In the genomic region with DNA sequence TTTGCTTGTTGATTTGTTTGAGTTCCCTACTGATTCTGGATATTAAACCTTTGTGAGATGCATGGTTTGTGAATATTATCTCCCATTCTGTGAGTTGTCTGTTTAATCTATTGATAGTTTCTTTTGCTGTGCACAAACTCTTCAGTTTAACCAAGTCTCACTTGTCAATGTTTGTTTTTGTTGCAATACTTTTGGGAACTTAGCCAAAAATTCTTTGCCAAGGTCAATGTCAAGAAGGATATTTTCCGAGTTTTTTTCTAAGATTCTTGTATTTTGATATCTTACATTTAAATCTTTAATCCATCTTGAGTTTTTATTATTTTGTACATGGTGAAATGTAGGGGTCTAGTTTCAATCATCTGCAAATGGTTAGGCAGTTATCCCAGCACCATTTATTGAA, we compare ENCODE assay signal across 22 cellular contexts.
DNase-seq lines count a peak whose midpoint lies in the region; ATAC-seq, FAIRE-seq and TF ChIP-seq lines count a peak whose summit lies in the region.
"Had no signal": no experiment of that assay in that cellular context is flagged by ENCODE, and none has a peak within 500 bp of the region (broad histone marks: within the 10 kb centered on the region; RNA-seq: fewer than 3 reads in every experiment).

No MANE protein-coding gene starts in this region.

- H3K9ac ChIP-seq in endothelial cell of umbilical vein (replicated peaks; ENCODE audit: extremely low read depth, insufficient read depth, low read length): no peak overlapping the region

- H2AFZ ChIP-seq in endothelial cell of umbilical vein (ENCODE audit: low read depth, low read length): no peak overlapping the region

- H3K27me3 ChIP-seq in breast epithelium (no peaks in the 10 kb centered on the region), endothelial cell of umbilical vein (ENCODE audit: control insufficient read depth in 2 of 2, insufficient read depth in 2 of 2, low read length in 2 of 2) (no peaks in the 10 kb centered on the region), stomach (no peaks in the 10 kb centered on the region)

- H3K4me1 Mint-ChIP-seq in MCF 10A (ENCODE audit: insufficient read depth, unreplicated experiment): no peaks in the 10 kb centered on the region
- peaks cover 16% of the 10 kb centered on the region for H3K4me1 Mint-ChIP-seq in osteocyte (ENCODE audit: unreplicated experiment)
- H3K4me1 Mint-ChIP-seq in activated CD8-positive, alpha-beta T cell treated with anti-CD3 and anti-CD28 coated beads for 36 hours (ENCODE audit: low read depth): no peaks in the 10 kb centered on the region
- H3K4me1 Mint-ChIP-seq: CD4-positive, alpha-beta memory T cell had no signal

- H3K36me3 ChIP-seq in breast epithelium: no peaks in the 10 kb centered on the region
- no peaks in the 10 kb centered on the region for H3K36me3 ChIP-seq in endothelial cell of umbilical vein (ENCODE audit: control insufficient read depth in 2 of 2, extremely low read depth in 1 of 2, insufficient read depth in 2 of 2, low read length in 2 of 2)
- no peaks in the 10 kb centered on the region for H3K36me3 ChIP-seq in stomach
- H3K36me3 ChIP-seq: HAP-1 had no signal

- no peak overlapping the region for H3K4me2 ChIP-seq in endothelial cell of umbilical vein (ENCODE audit: insufficient read depth, low read length)

- no peaks in the 10 kb centered on the region for H4K20me1 ChIP-seq in endothelial cell of umbilical vein (replicated peaks; ENCODE audit: control insufficient read depth, extremely low read depth, insufficient read depth, low read length)

- FAIRE-seq in endothelial cell of umbilical vein (lab: Jason Lieb, UNC): no peak
- FAIRE-seq: GM12891, GM18507, H54 had no signal

- TF ChIP-seq POLR2A in breast epithelium (IDR thresholded peaks at IDR 0.05): no peak
- TF ChIP-seq POLR2A in endothelial cell of umbilical vein (IDR thresholded peaks at IDR 0.05; ENCODE audit: low read depth, low read length): no peak
- TF ChIP-seq POLR2A in stomach (IDR thresholded peaks at IDR 0.05): no peak

- POLR2A ChIA-PET in MCF 10A (lab: Yijun Ruan, JAX) (no interaction called here), endothelial cell of umbilical vein (lab: Charles Lee) (no interaction called here)
- POLR2A ChIA-PET in activated CD8-positive, alpha-beta T cell treated with anti-CD3 and anti-CD28 coated beads for 36 hours (lab: Charles Lee): no interaction called here

- BruUV-seq in MCF 10A (replicated peaks; lab: Mats Ljungman, UMichigan) (no TSS peak), endothelial cell of umbilical vein (replicated peaks; lab: Mats Ljungman, UMichigan) (no TSS peak)

- no peak overlapping the region for H3K27ac ChIP-seq in breast epithelium
- H3K27ac ChIP-seq in endothelial cell of umbilical vein (ENCODE audit: insufficient read depth, low read depth, low read length): no peak overlapping the region
- no peak overlapping the region for H3K27ac ChIP-seq in stomach

- H3K27ac Mint-ChIP-seq in MCF 10A (ENCODE audit: low read depth, unreplicated experiment) (no peak overlapping the region), osteocyte (ENCODE audit: unreplicated experiment) (peak overlapping the region; percentile 20)
- no peak overlapping the region for H3K27ac Mint-ChIP-seq in activated CD8-positive, alpha-beta T cell treated with anti-CD3 and anti-CD28 coated beads for 36 hours
- H3K27ac Mint-ChIP-seq: CD4-positive, alpha-beta memory T cell; HFFc6 had no signal

- no peak for TF ChIP-seq CTCF in MCF 10A (IDR thresholded peaks at IDR 0.05; ENCODE audit: unreplicated experiment)
- no peak for TF ChIP-seq CTCF in breast epithelium (IDR thresholded peaks at IDR 0.05)
- no peak for TF ChIP-seq CTCF in endothelial cell of umbilical vein (IDR thresholded peaks at IDR 0.05; ENCODE audit: extremely low read depth in 1 of 2, insufficient read depth in 1 of 2, low read depth in 1 of 2, low read length in 2 of 2)
- TF ChIP-seq CTCF in osteocyte (IDR thresholded peaks at IDR 0.05): no peak
- no peak for TF ChIP-seq CTCF in activated CD8-positive, alpha-beta T cell treated with anti-CD3 and anti-CD28 coated beads for 36 hours (IDR thresholded peaks at IDR 0.05)
- no peak for TF ChIP-seq CTCF in stomach (IDR thresholded peaks at IDR 0.05)

- no peak for ATAC-seq in activated CD8-positive, alpha-beta T cell treated with anti-CD3 and anti-CD28 coated beads for 36 hours
- no peak for ATAC-seq in GM18870 (IDR thresholded peaks at IDR 0.05; ENCODE audit: unreplicated experiment)

- H3K4me3 Mint-ChIP-seq in MCF 10A (ENCODE audit: unreplicated experiment): no peak overlapping the region
- no peak overlapping the region for H3K4me3 Mint-ChIP-seq in osteocyte (ENCODE audit: unreplicated experiment)
- no peak overlapping the region for H3K4me3 Mint-ChIP-seq in activated CD8-positive, alpha-beta T cell treated with anti-CD3 and anti-CD28 coated beads for 36 hours
- H3K4me3 Mint-ChIP-seq: HFFc6 had no signal

- H3K4me1 ChIP-seq in breast epithelium (no peaks in the 10 kb centered on the region), endothelial cell of umbilical vein (ENCODE audit: control insufficient read depth, extremely low read depth, insufficient read depth, low read length) (no peaks in the 10 kb centered on the region), stomach (no peaks in the 10 kb centered on the region)
- H3K4me1 ChIP-seq: HAP-1 had no signal

- H3K4me3 ChIP-seq in breast epithelium (no peak overlapping the region), endothelial cell of umbilical vein (replicated peaks in 1 of 3; ENCODE audit: insufficient read depth in 1 of 3, low read depth in 1 of 3, low read length in 3 of 3) (no peak overlapping the region), stomach (no peak overlapping the region)
- H3K4me3 ChIP-seq: HAP-1 had no signal

- H3K9me3 Mint-ChIP-seq in MCF 10A (ENCODE audit: unreplicated experiment) (peaks cover 14% of the 10 kb centered on the region), osteocyte (ENCODE audit: unreplicated experiment) (peaks cover 9% of the 10 kb centered on the region)
- peaks cover 3% of the 10 kb centered on the region for H3K9me3 Mint-ChIP-seq in activated CD8-positive, alpha-beta T cell treated with anti-CD3 and anti-CD28 coated beads for 36 hours

- H3K79me2 ChIP-seq in endothelial cell of umbilical vein (ENCODE audit: control insufficient read depth, insufficient read depth, low read length): no peaks in the 10 kb centered on the region

- TF ChIP-seq EP300 in stomach (IDR thresholded peaks at IDR 0.05): no peak

- no peaks in the 10 kb centered on the region for H3K9me1 ChIP-seq in endothelial cell of umbilical vein (replicated peaks; ENCODE audit: control insufficient read depth, extremely low read depth, insufficient read depth, low read length)

- CTCF ChIA-PET in MCF 10A (lab: Yijun Ruan, JAX): no interaction called here
- CTCF ChIA-PET in endothelial cell of umbilical vein (lab: Charles Lee): no interaction called here
- CTCF ChIA-PET in activated CD8-positive, alpha-beta T cell treated with anti-CD3 and anti-CD28 coated beads for 36 hours (lab: Charles Lee): no interaction called here

- DNase-seq in MCF 10A (ENCODE audit: unreplicated experiment) (peak; percentile 47), breast epithelium (ENCODE audit: low spot score in 2 of 2) (no peak), endothelial cell of umbilical vein (ENCODE audit: low read depth, low spot score) (peak; percentile 44), fibroblast of the conjunctiva (ENCODE audit: low read depth) (peak; percentile 73), osteocyte (ENCODE audit: extremely low spot score, unreplicated experiment) (no peak), stomach (no peak)
- no peak for DNase-seq in activated CD8-positive, alpha-beta T cell treated with anti-CD3 and anti-CD28 coated beads for 36 hours
- DNase-seq: 8988T; C1 segment of cervical spinal cord; Calu3; CD4-positive, alpha-beta memory T cell; COR-L47; DMS53; DMS79 treated with DMSO at 0.1 percent for 48 hours; GF-D8; GOT3; HFFc6 had no signal

- H3K36me3 Mint-ChIP-seq in MCF 10A (ENCODE audit: insufficient read depth, unreplicated experiment) (no peaks in the 10 kb centered on the region), osteocyte (ENCODE audit: unreplicated experiment) (peaks cover 3% of the 10 kb centered on the region)
- no peaks in the 10 kb centered on the region for H3K36me3 Mint-ChIP-seq in activated CD8-positive, alpha-beta T cell treated with anti-CD3 and anti-CD28 coated beads for 36 hours (ENCODE audit: low read depth)
- H3K36me3 Mint-ChIP-seq: CD4-positive, alpha-beta memory T cell had no signal

- H3K9me3 ChIP-seq in breast epithelium (no peaks in the 10 kb centered on the region), endothelial cell of umbilical vein (replicated peaks; ENCODE audit: control insufficient read depth, insufficient read depth, low read length) (no peaks in the 10 kb centered on the region), stomach (no peaks in the 10 kb centered on the region)
- H3K9me3 ChIP-seq: HAP-1 had no signal

- intact Hi-C loops in MCF 10A (cut with micrococcal nuclease): no loop called here
- intact Hi-C loops in breast epithelium (cut with DNase I; ENCODE audit: low total_unique reads): no loop called here
- intact Hi-C loops in endothelial cell of umbilical vein (cut with micrococcal nuclease): no loop called here
- intact Hi-C loops in activated CD8-positive, alpha-beta T cell treated with anti-CD3 and anti-CD28 coated beads for 36 hours (cut with micrococcal nuclease): no loop called here
- intact Hi-C loops in stomach (cut with DNase I; ENCODE audit: low total_unique reads): no loop called here

- H3K27me3 Mint-ChIP-seq in MCF 10A (ENCODE audit: insufficient read depth, unreplicated experiment): no peaks in the 10 kb centered on the region
- H3K27me3 Mint-ChIP-seq in osteocyte (ENCODE audit: unreplicated experiment): no peaks in the 10 kb centered on the region
- H3K27me3 Mint-ChIP-seq in activated CD8-positive, alpha-beta T cell treated with anti-CD3 and anti-CD28 coated beads for 36 hours: no peaks in the 10 kb centered on the region
- H3K27me3 Mint-ChIP-seq: CD4-positive, alpha-beta memory T cell had no signal

- WGBS in stomach, 5 donors: 18 to 32% (median 20%) methylated on average over 1 of the region's 1 CpG

- dilution Hi-C loops in endothelial cell of umbilical vein (cut with MboI; ENCODE audit: extremely low pct_ligation_motif_present, low sequenced_read_pairs): no loop called here

TF ChIP-seq in endothelial cell of umbilical vein, 7 proteins besides CTCF, POLR2A, EP300 and RAD21 (continues in another document):
- TF ChIP-seq JUN (IDR thresholded peaks at IDR 0.05; ENCODE audit: borderline replicate concordance, insufficient read depth, insufficient read length, low read depth): no peak
- TF ChIP-seq MAX (IDR thresholded peaks at IDR 0.05; ENCODE audit: insufficient read depth, insufficient read length): no peak
- TF ChIP-seq GATA2 (IDR thresholded peaks at IDR 0.05; ENCODE audit: insufficient read depth, insufficient read length, low read depth, low read length): no peak
- no peak for TF ChIP-seq EZH2 (IDR thresholded peaks at IDR 0.05; ENCODE audit: borderline replicate concordance, low read depth, low read length, severe bottlenecking)
- TF ChIP-seq MYC (IDR thresholded peaks at IDR 0.05; ENCODE audit: low read depth, low read length): no peak
- TF ChIP-seq POLR2AphosphoS5 (IDR thresholded peaks at IDR 0.05; ENCODE audit: insufficient read depth, low read depth, low read length): no peak

Comparison
In these comparisons a context has a peak if more than half of its experiments do, and no peak if none do; other contexts are left out.
1. DNase-seq: peak in MCF 10A (single experiment), endothelial cell of umbilical vein (single experiment) and fibroblast of the conjunctiva (single experiment); none in breast epithelium (0 of 2), osteocyte (single experiment), activated CD8-positive, alpha-beta T cell treated with anti-CD3 and anti-CD28 coated beads for 36 hours (single experiment) and stomach (single experiment).